ENCODE assay signal across 2 cellular contexts in genomic region chr6:33619166-33619565, GRCh38.
TF ChIP-seq lines count a peak whose summit lies in the region.

No MANE protein-coding gene starts in this region.

TF ChIP-seq in HCT116, 20 proteins besides CTCF, POLR2A, EP300 and RAD21:
- TF ChIP-seq EGR1 (IDR thresholded peaks at IDR 0.05; ENCODE audit: low read depth) (no peak), ZFX (IDR thresholded peaks at IDR 0.05) (peak; percentile 33; the same call in 1 of the 2 replicates)
- TF ChIP-seq, protein P1, sequence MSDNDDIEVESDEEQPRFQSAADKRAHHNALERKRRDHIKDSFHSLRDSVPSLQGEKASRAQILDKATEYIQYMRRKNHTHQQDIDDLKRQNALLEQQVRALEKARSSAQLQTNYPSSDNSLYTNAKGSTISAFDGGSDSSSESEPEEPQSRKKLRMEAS (IDR thresholded peaks at IDR 0.05), result no peak

TF ChIP-seq in K562, 482 proteins besides CTCF, POLR2A, EP300 and RAD21:
- TF ChIP-seq E4F1 (CRISPR knock-in tag; IDR thresholded peaks at IDR 0.05; ENCODE audit: borderline replicate concordance), result no peak
- no peak for TF ChIP-seq KDM4B (IDR thresholded peaks at IDR 0.05; ENCODE audit: borderline replicate concordance in 2 of 2, low read depth in 1 of 2)
- no peak for TF ChIP-seq CGGBP1 (CRISPR knock-in tag; IDR thresholded peaks at IDR 0.05)
- TF ChIP-seq ZNF324 (CRISPR knock-in tag; IDR thresholded peaks at IDR 0.05), result no peak
- no peak for TF ChIP-seq SRSF1 (IDR thresholded peaks at IDR 0.05; ENCODE audit: low read depth, low read length)
- no peak for TF ChIP-seq RNF2 (IDR thresholded peaks at IDR 0.05)
- no peak for TF ChIP-seq ZNF717 (CRISPR knock-in tag; IDR thresholded peaks at IDR 0.05)
TF ChIP-seq in K562: peak in this region for 0.
